9 cellular contexts compared by ENCODE assay signal in genomic region chr2:11375025-11375688, GRCh38. TPM values are rescaled to one million over a fixed set of nuclear protein-coding genes. Genes with fewer than 3 reads are reported as not detected.
DNase-seq lines count a peak whose midpoint lies in the region; ATAC-seq and TF ChIP-seq lines count a peak whose summit lies in the region.
"Had no signal": no experiment of that assay in that cellular context is flagged by ENCODE, and none has a peak within 500 bp of the region (broad histone marks: within the 10 kb centered on the region; RNA-seq: fewer than 3 reads in every experiment).

No MANE protein-coding gene starts in this region.

- H4K8ac ChIP-seq in neuronal stem cell (ENCODE audit: low read depth, low read length), result no peak overlapping the region

- H3K23ac ChIP-seq in neuronal stem cell (ENCODE audit: low read depth, low read length, poor library complexity), result no peak overlapping the region

- no peaks in the 10 kb centered on the region for H3K9me3 ChIP-seq in A673 (ENCODE audit: low read depth, low read length, poor library complexity, severe bottlenecking)
- no peaks in the 10 kb centered on the region for H3K9me3 ChIP-seq in neuronal stem cell (replicated peaks in 1 of 2; ENCODE audit: control insufficient read depth in 2 of 2, insufficient read depth in 1 of 2, low read depth in 1 of 2, low read length in 2 of 2)
- no peaks in the 10 kb centered on the region for H3K9me3 ChIP-seq in mucosa of descending colon

- no peak for TF ChIP-seq CTCF in A673 (conservative IDR thresholded peaks at IDR 0.05; ENCODE audit: low read depth, low read length)
- TF ChIP-seq CTCF in RWPE1 (conservative IDR thresholded peaks at IDR 0.05; ENCODE audit: low read depth), result no peak
- TF ChIP-seq CTCF in fibroblast of villous mesenchyme (IDR thresholded peaks at IDR 0.05; ENCODE audit: insufficient read depth, low read depth, low read length), result no peak
- no peak for TF ChIP-seq CTCF in mucosa of descending colon (IDR thresholded peaks at IDR 0.05)

- no peaks in the 10 kb centered on the region for H3K79me1 ChIP-seq in neuronal stem cell (ENCODE audit: low read depth, low read length)

- peak overlapping the region; percentile 49 for H2AK5ac ChIP-seq in neuronal stem cell (ENCODE audit: low read depth, low read length)

- POLR2A ChIA-PET in A673 (lab: Charles Lee; ENCODE audit: low non-redundant PET) (interaction anchor here (0.5 kb wide), 1 partner anchor 80 kb away, joined by 31 read pairs; no protein-coding TSS in a partner anchor), RWPE1 (lab: Yijun Ruan, JAX; ENCODE audit: low non-redundant PET) (interaction anchor here (1.5 kb wide), 1 partner anchor 30 kb away, joined by 5 read pairs; the partner anchor contains the start of gene ROCK2)

- intact Hi-C loops in A673 (cut with micrococcal nuclease; ENCODE audit: unreplicated experiment), result no loop called here
- intact Hi-C loops in mucosa of descending colon (cut with DNase I, micrococcal nuclease), result no loop called here

- H2BK120ac ChIP-seq in neuronal stem cell (ENCODE audit: low read depth, low read length), result no peak overlapping the region

- no peaks in the 10 kb centered on the region for H3K36me3 ChIP-seq in A673 (ENCODE audit: insufficient read depth, low read length, poor library complexity, severe bottlenecking)
- H3K36me3 ChIP-seq in neuronal stem cell (replicated peaks in 1 of 2; ENCODE audit: control insufficient read depth in 2 of 2, insufficient read depth in 2 of 2, low read length in 2 of 2), result no peaks in the 10 kb centered on the region
- H3K36me3 ChIP-seq in mucosa of descending colon (ENCODE audit: low read depth), result no peaks in the 10 kb centered on the region

- ATAC-seq in mucosa of descending colon (no peak), HG02870 (IDR thresholded peaks at IDR 0.05; ENCODE audit: unreplicated experiment) (no peak), HG03135 (IDR thresholded peaks at IDR 0.05; ENCODE audit: unreplicated experiment) (no peak), HG03520 (IDR thresholded peaks at IDR 0.05; ENCODE audit: unreplicated experiment) (no peak)
- ATAC-seq: activated naive CD4-positive, alpha-beta T cell treated with anti-CD3 and anti-CD28 coated beads, Interleukin-2, amount 50 U/mL, for 72 hours had no signal

- no peak overlapping the region for H3K4ac ChIP-seq in neuronal stem cell (ENCODE audit: low read length)

- no peak overlapping the region for H3K4me2 ChIP-seq in neuronal stem cell (ENCODE audit: insufficient read depth, low read length, poor library complexity, severe bottlenecking)

- peak overlapping the region; percentile 60 for H4K91ac ChIP-seq in neuronal stem cell (ENCODE audit: low read depth, low read length, poor library complexity)

- WGBS in neuronal stem cell (ENCODE audit: extremely low coverage in 2 of 2, insufficient read length in 2 of 2, insufficient replicate concordance in 1 of 2), 2 donors, result no CpG with 5 or more reads among the region's 15 CpGs

- H3K27me3 ChIP-seq in A673 (replicated peaks; ENCODE audit: insufficient read depth, low read depth, low read length, poor library complexity), result no peaks in the 10 kb centered on the region
- peaks cover 0 to 3% (median 0%) of the 10 kb centered on the region in 3 experiments for H3K27me3 ChIP-seq in neuronal stem cell (ENCODE audit: control insufficient read depth in 3 of 3, insufficient read depth in 3 of 3, low read depth in 1 of 3, low read length in 3 of 3)

- H3K18ac ChIP-seq in neuronal stem cell (ENCODE audit: low read length), result peak overlapping the region; percentile 94

- H2BK12ac ChIP-seq in neuronal stem cell (ENCODE audit: low read length), result no peak overlapping the region

- H3K14ac ChIP-seq in neuronal stem cell (ENCODE audit: low read length), result no peak overlapping the region

- no peak overlapping the region for H3K9ac ChIP-seq in neuronal stem cell (ENCODE audit: low read depth, low read length, poor library complexity)

- H3K4me1 ChIP-seq in A673 (ENCODE audit: insufficient read depth, low read length, poor library complexity, severe bottlenecking), result peaks cover 19% of the 10 kb centered on the region
- H3K4me1 ChIP-seq in neuronal stem cell (ENCODE audit: control insufficient read depth in 2 of 2, insufficient read depth in 1 of 2, low read depth in 1 of 2, low read length in 2 of 2), result peaks cover 6 to 26% of the 10 kb centered on the region in 2 donors
- H3K4me1 ChIP-seq in mucosa of descending colon (ENCODE audit: low read depth), result peaks cover 30% of the 10 kb centered on the region

- peak overlapping the region; percentile 79 for H2BK15ac ChIP-seq in neuronal stem cell (ENCODE audit: low read length)

- CTCF ChIA-PET in A673 (lab: Charles Lee) (interaction anchor here (0.5 to 0.6 kb wide), 2 partner anchors 27 to 100 kb away, joined by 3 to 4 read pairs; no protein-coding TSS in a partner anchor), RWPE1 (lab: Yijun Ruan, JAX) (interaction anchor here (0.6 to 1.2 kb wide), 4 partner anchors 10 to 210 kb away, joined by 3 to 4 read pairs (median 4); no protein-coding TSS in a partner anchor)

- BruUV-seq in A673 (replicated peaks; lab: Mats Ljungman, UMichigan), result no TSS peak

- peak overlapping the region; percentile 89 for H2AFZ ChIP-seq in neuronal stem cell (ENCODE audit: low read length)

- no peak for DNase-seq in A673 (ENCODE audit: low spot score)
- DNase-seq in RWPE1 (ENCODE audit: low spot score), result no peak
- peak; percentile 12 for DNase-seq in fibroblast of villous mesenchyme (ENCODE audit: low read depth)
- no peak for DNase-seq in neuronal stem cell (ENCODE audit: low spot score)
- no peak for DNase-seq in mucosa of descending colon

- H3K27ac ChIP-seq in A673 (ENCODE audit: low read depth, low read length, poor library complexity, severe bottlenecking) (peak overlapping the region; percentile 81), RWPE1 (peak overlapping the region; percentile 98), neuronal stem cell (replicated peaks; ENCODE audit: low read length) (peak overlapping the region; percentile 78)

- H2BK5ac ChIP-seq in neuronal stem cell (ENCODE audit: low read length), result peak overlapping the region; percentile 58

- H3K4me3 ChIP-seq in A673 (ENCODE audit: low read depth, low read length, poor library complexity, severe bottlenecking) (no peak overlapping the region), fibroblast of villous mesenchyme (ENCODE audit: low read depth, low read length) (no peak overlapping the region), neuronal stem cell (ENCODE audit: low read length in 2 of 2) (no peak overlapping the region), mucosa of descending colon (no peak overlapping the region)

RNA-seq across cellular contexts. Expression of gene ROCK2, which starts 30.7 kb away (rescaled TPM):
- total RNA-seq in A673 (2021) (46.2 and 49.4 TPM in 2 replicates), fibroblast of villous mesenchyme (45.1 and 54.0 TPM in 2 replicates), mucosa of descending colon (10 to 100 TPM; 67.7 to 77.8 (median 71.0) TPM)
- 19.4 TPM for polyA plus RNA-seq in neuronal stem cell (2013, experiment 1 of 2)
- polyA plus RNA-seq in neuronal stem cell (2013, experiment 2 of 2), result 20.3 TPM
